In genomic region chr11:67392182-67392715, GRCh38 we compare ENCODE assay signal across 6 cellular contexts. TPM values are rescaled to one million over a fixed set of nuclear protein-coding genes. Genes with fewer than 3 reads are reported as not detected.
DNase-seq lines count a peak whose midpoint lies in the region; ATAC-seq and TF ChIP-seq lines count a peak whose summit lies in the region.

No MANE protein-coding gene starts in this region.

- peaks cover 38% of the 10 kb centered on the region for H3K4me1 Mint-ChIP-seq in GM23338

- H3K27me3 ChIP-seq in GM23338 (ENCODE audit: insufficient read depth), result no peaks in the 10 kb centered on the region
- H3K27me3 ChIP-seq in adrenal gland, result no peaks in the 10 kb centered on the region
- no peaks in the 10 kb centered on the region for H3K27me3 ChIP-seq in neural cell (ENCODE audit: insufficient read depth, low read depth, low read length)

- H2AFZ ChIP-seq in GM23338 (no peak overlapping the region), neural cell (ENCODE audit: low read depth, low read length) (peak overlapping the region; percentile 78)

- H4K20me1 ChIP-seq in GM23338 (replicated peaks; ENCODE audit: insufficient read depth) (no peaks in the 10 kb centered on the region; the same call in 1 of the 2 replicates), neural cell (ENCODE audit: insufficient read depth) (no peaks in the 10 kb centered on the region)

- H3K4me1 ChIP-seq in GM23338 (ENCODE audit: insufficient read depth) (peaks cover 15% of the 10 kb centered on the region), adrenal gland (replicated peaks in 1 of 2) (peaks cover 17 to 19% of the 10 kb centered on the region in 2 donors)

- H3K9me3 ChIP-seq in adrenal gland (replicated peaks in 1 of 3) (no peaks in the 10 kb centered on the region), neural cell (ENCODE audit: low read length) (no peaks in the 10 kb centered on the region)

- H3K36me3 ChIP-seq in GM23338 (ENCODE audit: insufficient read depth) (no peaks in the 10 kb centered on the region), adrenal gland (replicated peaks in 1 of 2) (peaks cover 0 to 5% of the 10 kb centered on the region in 2 donors), neural cell (ENCODE audit: insufficient read depth, low read length) (no peaks in the 10 kb centered on the region)

- no peak for TF ChIP-seq RAD21 in neural cell (conservative IDR thresholded peaks at IDR 0.05)

- TF ChIP-seq CTCF in GM23338 (conservative IDR thresholded peaks at IDR 0.05; ENCODE audit: low read depth in 2 of 2) (no peak), adrenal gland (IDR thresholded peaks at IDR 0.05) (no peak), neural cell (IDR thresholded peaks at IDR 0.05; ENCODE audit: poor library complexity, severe bottlenecking) (no peak)

- H3K27ac Mint-ChIP-seq in GM23338, result no peak overlapping the region

- no peak for DNase-seq in GM23338 (ENCODE audit: low spot score)
- peak in 1 of 7 donors; percentile 67 for DNase-seq in adrenal gland
- no peak for DNase-seq in G401 (ENCODE audit: low spot score)
- DNase-seq in stimulated activated naive CD4-positive, alpha-beta T cell (lab: John Stamatoyannopoulos, UW), result no peak

- peaks cover 19% of the 10 kb centered on the region for H3K36me3 Mint-ChIP-seq in GM23338 (ENCODE audit: low read depth)

- H3F3A ChIP-seq in GM23338 (replicated peaks; ENCODE audit: low read depth) (0 out of 2 replicates have a peak, but pooled peaks cover 8% of the 10 kb centered on the region), neural cell (ENCODE audit: insufficient read depth, low read length, poor library complexity, severe bottlenecking) (no peaks in the 10 kb centered on the region)

- in situ Hi-C loops in G401 (cut with HindIII; ENCODE audit: low sequenced_read_pairs), result no loop called here

- H3K9ac ChIP-seq in neural cell (ENCODE audit: low read length), result peak overlapping the region; percentile 73

- WGBS in adrenal gland, 4 donors, result 7 to 17% (median 11%) methylated on average over 8 to 31 of the region's 31 CpGs

- no peak for TF ChIP-seq EP300 in neural cell (conservative IDR thresholded peaks at IDR 0.05; ENCODE audit: poor library complexity, severe bottlenecking)

- H3K9me2 ChIP-seq in GM23338 (ENCODE audit: insufficient read depth) (no peaks in the 10 kb centered on the region), neural cell (ENCODE audit: insufficient read depth, low read length) (no peaks in the 10 kb centered on the region)

- H3K4me3 ChIP-seq in GM23338 (peak overlapping the region; percentile 94), adrenal gland (peak overlapping the region; percentile 51 to 94 (median 74)), neural cell (ENCODE audit: low read length) (peak overlapping the region; percentile 88)

- intact Hi-C loops in adrenal gland (cut with DNase I), result no loop called here

- ATAC-seq in GM23338 (peak; percentile 1; the same call in 2 of the 3 replicates), GM18858 (IDR thresholded peaks at IDR 0.05; ENCODE audit: unreplicated experiment) (no peak)

- 0 out of 2 replicates have a peak, but pooled peaks cover 3% of the 10 kb centered on the region for H3K79me2 ChIP-seq in GM23338 (replicated peaks; ENCODE audit: insufficient read depth)
- H3K79me2 ChIP-seq in neural cell (replicated peaks; ENCODE audit: insufficient read depth, low read length), result no peaks in the 10 kb centered on the region

- H3K27ac ChIP-seq in GM23338 (ENCODE audit: low read depth), result no peak overlapping the region
- peak overlapping the region in 4 of 5 donors; percentile 67 to 92 (median 79) for H3K27ac ChIP-seq in adrenal gland
- no peak overlapping the region for H3K27ac ChIP-seq in neural cell (ENCODE audit: low read length)

- peak overlapping the region; percentile 90 for H3K4me3 Mint-ChIP-seq in GM23338

- H3K27me3 Mint-ChIP-seq in GM23338 (ENCODE audit: insufficient read depth, low read depth, poor library complexity), result peaks cover 19% of the 10 kb centered on the region

- no peaks in the 10 kb centered on the region for H3K9me3 Mint-ChIP-seq in GM23338

- H3K4me2 ChIP-seq in GM23338, result peak overlapping the region; percentile 99
- H3K4me2 ChIP-seq in neural cell (ENCODE audit: low read length), result peak overlapping the region; percentile 76

- no peak for TF ChIP-seq POLR2A in adrenal gland (IDR thresholded peaks at IDR 0.05)

TF ChIP-seq in GM23338, 12 proteins besides CTCF, POLR2A, EP300 and RAD21 (continues in another document):
- TF ChIP-seq CREB1 (CRISPR knock-in tag; IDR thresholded peaks at IDR 0.05; ENCODE audit: low read depth), result no peak
- TF ChIP-seq EZH2 (IDR thresholded peaks at IDR 0.05; ENCODE audit: low read depth, unreplicated experiment), result no peak
- TF ChIP-seq EZH2phosphoT487 (IDR thresholded peaks at IDR 0.05; ENCODE audit: unreplicated experiment), result no peak
- TF ChIP-seq, protein P1, sequence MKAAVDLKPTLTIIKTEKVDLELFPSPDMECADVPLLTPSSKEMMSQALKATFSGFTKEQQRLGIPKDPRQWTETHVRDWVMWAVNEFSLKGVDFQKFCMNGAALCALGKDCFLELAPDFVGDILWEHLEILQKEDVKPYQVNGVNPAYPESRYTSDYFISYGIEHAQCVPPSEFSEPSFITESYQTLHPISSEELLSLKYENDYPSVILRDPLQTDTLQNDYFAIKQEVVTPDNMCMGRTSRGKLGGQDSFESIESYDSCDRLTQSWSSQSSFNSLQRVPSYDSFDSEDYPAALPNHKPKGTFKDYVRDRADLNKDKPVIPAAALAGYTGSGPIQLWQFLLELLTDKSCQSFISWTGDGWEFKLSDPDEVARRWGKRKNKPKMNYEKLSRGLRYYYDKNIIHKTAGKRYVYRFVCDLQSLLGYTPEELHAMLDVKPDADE (IDR thresholded peaks at IDR 0.05), result no peak

TF ChIP-seq in neural cell, 6 proteins besides CTCF, POLR2A, EP300 and RAD21 (continues in another document):
- no peak for TF ChIP-seq TAF1 (IDR thresholded peaks at IDR 0.05; ENCODE audit: low read depth)
- TF ChIP-seq, protein P2, sequence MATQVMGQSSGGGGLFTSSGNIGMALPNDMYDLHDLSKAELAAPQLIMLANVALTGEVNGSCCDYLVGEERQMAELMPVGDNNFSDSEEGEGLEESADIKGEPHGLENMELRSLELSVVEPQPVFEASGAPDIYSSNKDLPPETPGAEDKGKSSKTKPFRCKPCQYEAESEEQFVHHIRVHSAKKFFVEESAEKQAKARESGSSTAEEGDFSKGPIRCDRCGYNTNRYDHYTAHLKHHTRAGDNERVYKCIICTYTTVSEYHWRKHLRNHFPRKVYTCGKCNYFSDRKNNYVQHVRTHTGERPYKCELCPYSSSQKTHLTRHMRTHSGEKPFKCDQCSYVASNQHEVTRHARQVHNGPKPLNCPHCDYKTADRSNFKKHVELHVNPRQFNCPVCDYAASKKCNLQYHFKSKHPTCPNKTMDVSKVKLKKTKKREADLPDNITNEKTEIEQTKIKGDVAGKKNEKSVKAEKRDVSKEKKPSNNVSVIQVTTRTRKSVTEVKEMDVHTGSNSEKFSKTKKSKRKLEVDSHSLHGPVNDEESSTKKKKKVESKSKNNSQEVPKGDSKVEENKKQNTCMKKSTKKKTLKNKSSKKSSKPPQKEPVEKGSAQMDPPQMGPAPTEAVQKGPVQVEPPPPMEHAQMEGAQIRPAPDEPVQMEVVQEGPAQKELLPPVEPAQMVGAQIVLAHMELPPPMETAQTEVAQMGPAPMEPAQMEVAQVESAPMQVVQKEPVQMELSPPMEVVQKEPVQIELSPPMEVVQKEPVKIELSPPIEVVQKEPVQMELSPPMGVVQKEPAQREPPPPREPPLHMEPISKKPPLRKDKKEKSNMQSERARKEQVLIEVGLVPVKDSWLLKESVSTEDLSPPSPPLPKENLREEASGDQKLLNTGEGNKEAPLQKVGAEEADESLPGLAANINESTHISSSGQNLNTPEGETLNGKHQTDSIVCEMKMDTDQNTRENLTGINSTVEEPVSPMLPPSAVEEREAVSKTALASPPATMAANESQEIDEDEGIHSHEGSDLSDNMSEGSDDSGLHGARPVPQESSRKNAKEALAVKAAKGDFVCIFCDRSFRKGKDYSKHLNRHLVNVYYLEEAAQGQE (IDR thresholded peaks at IDR 0.05; ENCODE audit: borderline replicate concordance), result no peak

RNA-seq across cellular contexts. Expression of gene RAD9A, which starts 0.5 kb away (rescaled TPM):
- total RNA-seq in GM23338 (2014; rRNA removed; shearing (Covaris generic)), result 13.9 and 16.5 TPM in 2 replicates
- 17.0 and 18.9 TPM in 2 replicates for polyA plus RNA-seq in GM23338 (2016; fragmentation: Nextera tagmentation; extraction: Ambion mirVana)
- 10 to 100 TPM in 7 of 8 donors, 1 to 10 TPM in 1; 9.1 to 29.0 (median 15.0) TPM for total RNA-seq in adrenal gland
- 10 to 100 TPM in 2 of 3 donors, 1 to 10 TPM in 1; 5.4 to 57.7 (median 36.2) TPM for polyA plus RNA-seq in adrenal gland
- polyA plus RNA-seq in neural cell, result 59.6 and 76.2 TPM in 2 replicates
- polyA minus RNA-seq in neural cell, result 38.2 and 44.2 TPM in 2 replicates
- total RNA-seq in G401 (2014; rRNA removed; shearing (Covaris generic)), result 20.3 and 38.1 TPM in 2 replicates

RNA-seq across cellular contexts. Expression of gene PPP1CA, which starts 9.4 kb away (rescaled TPM):
- total RNA-seq in GM23338 (2014; rRNA removed; shearing (Covaris generic)), result 227 and 237 TPM in 2 replicates
- polyA plus RNA-seq in GM23338 (2016; fragmentation: Nextera tagmentation; extraction: Ambion mirVana) (217 TPM in 2 replicates), adrenal gland (100 to 1,000 TPM; 105 to 140 (median 116) TPM), neural cell (102 and 106 TPM in 2 replicates)
- 100 to 1,000 TPM; 126 to 289 (median 161) TPM for total RNA-seq in adrenal gland
- 77.7 and 83.8 TPM in 2 replicates for polyA minus RNA-seq in neural cell
- total RNA-seq in G401 (2014; rRNA removed; shearing (Covaris generic)), result 319 TPM in 2 replicates

RNA-seq across cellular contexts. Expression of gene TBC1D10C, which starts 11.6 kb away (rescaled TPM):
- 0.31 and 0.35 TPM in 2 replicates for total RNA-seq in GM23338 (2014; rRNA removed; shearing (Covaris generic))
- 0.17 and 0.31 TPM in 2 replicates for polyA plus RNA-seq in GM23338 (2016; fragmentation: Nextera tagmentation; extraction: Ambion mirVana)
- 1 to 10 TPM in 6 of 8 donors, under 1 TPM in 1, not detected in 1; 0.49 to 9.1 (median 3.7) TPM for total RNA-seq in adrenal gland
- polyA plus RNA-seq in adrenal gland, result 10 to 100 TPM in 1 of 3 donors, 1 to 10 TPM in 1, under 1 TPM in 1; 0.35 to 16.5 (median 4.6) TPM
- not detected in 2 replicates for polyA plus RNA-seq in neural cell
- polyA minus RNA-seq in neural cell, result not detected in 2 replicates
- 0.10 and 0.31 TPM in 2 replicates for total RNA-seq in G401 (2014; rRNA removed; shearing (Covaris generic))

RNA-seq across cellular contexts. Expression of gene CLCF1, which starts 18.9 kb away (rescaled TPM):
- total RNA-seq in GM23338 (2014; rRNA removed; shearing (Covaris generic)), result 0.19 TPM in 1 of 2 replicates, not detected in the other
- polyA plus RNA-seq in GM23338 (2016; fragmentation: Nextera tagmentation; extraction: Ambion mirVana) (0.17 and 0.32 TPM in 2 replicates), adrenal gland (10 to 100 TPM in 1 of 3 donors, 1 to 10 TPM in 2; 2.8 to 16.1 (median 5.6) TPM), neural cell (0.34 TPM in 1 of 2 replicates, not detected in the other)
- total RNA-seq in adrenal gland, result 10 to 100 TPM in 1 of 8 donors, 1 to 10 TPM in 5, under 1 TPM in 2; 0.69 to 11.7 (median 3.1) TPM
- not detected in 2 replicates for polyA minus RNA-seq in neural cell
- 1.9 and 4.2 TPM in 2 replicates for total RNA-seq in G401 (2014; rRNA removed; shearing (Covaris generic))

RNA-seq across cellular contexts. Expression of gene CARNS1, which starts 23.2 kb away (rescaled TPM):
- 0.27 and 0.76 TPM in 2 replicates for total RNA-seq in GM23338 (2014; rRNA removed; shearing (Covaris generic))
- polyA plus RNA-seq in GM23338 (2016; fragmentation: Nextera tagmentation; extraction: Ambion mirVana) (0.52 and 0.63 TPM in 2 replicates), adrenal gland (under 1 TPM; 0.37 to 0.56 (median 0.51) TPM), neural cell (not detected in 2 replicates)
- under 1 TPM in 7 of 8 donors, not detected in 1; 0.10 to 0.80 (median 0.32) TPM for total RNA-seq in adrenal gland
- not detected in 2 replicates for polyA minus RNA-seq in neural cell
- total RNA-seq in G401 (2014; rRNA removed; shearing (Covaris generic)), result not detected in 2 replicates

Comparison
In these comparisons a context has a peak if more than half of its experiments do, and no peak if none do; other contexts are left out.
1. H3K27ac ChIP-seq: peak in adrenal gland (4 of 5); none in GM23338 (single experiment) and neural cell (single experiment).
2. Peak in every context shown above with its lines, with median percentiles within 50 percentile points of each other: H3K4me3 ChIP-seq.